35 cellular contexts compared by ENCODE assay signal in the genomic region with DNA sequence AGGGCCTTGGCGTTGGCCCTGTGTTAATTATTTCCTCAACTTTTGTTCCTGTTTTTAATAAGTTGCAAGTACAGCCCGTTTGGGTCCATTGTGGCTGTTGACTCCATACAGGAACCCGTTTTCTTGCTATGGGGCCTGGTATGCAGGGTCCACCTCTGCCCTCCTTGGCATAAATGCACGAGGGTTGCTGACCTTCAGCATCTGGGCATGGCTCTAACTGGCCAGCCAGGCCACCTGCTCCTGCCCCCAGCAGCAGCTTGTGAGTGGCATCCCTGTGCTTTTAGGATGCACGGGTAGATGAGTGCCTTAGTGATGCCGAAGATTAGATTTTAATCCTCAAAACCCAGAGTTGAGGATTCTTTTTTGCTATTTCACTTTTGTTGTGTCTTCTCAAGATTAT.
"Had no signal": no experiment of that assay in that cellular context is flagged by ENCODE, and none has a peak within 500 bp of the region (broad histone marks: within the 10 kb centered on the region; RNA-seq: fewer than 3 reads in every experiment).

No MANE protein-coding gene starts in this region.

- H3K9me3 ChIP-seq: MG63 had no signal

- H3K27me3 ChIP-seq: MG63 had no signal

- H3K4me2 ChIP-seq: KMS-11 had no signal

- H3K27ac ChIP-seq: KMS-11 had no signal

- H3K4me3 ChIP-seq: MG63 had no signal

- DNase-seq: Karpas-422, Kasumi-1, MG63, MM.1S, MV-4-11, NCI-H1048, NCI-H1092, NCI-H1092 treated with DMSO at 0.1 percent for 48 hours, NCI-H1105, NCI-H1105 treated with DMSO at 0.1 percent for 48 hours, NCI-H1417, NCI-H1417 treated with DMSO at 0.1 percent for 48 hours, NCI-H1436, NCI-H1436 treated with DMSO at 0.1 percent for 48 hours, NCI-H146, NCI-H1694, NCI-H1694 treated with DMSO at 0.1 percent for 48 hours, NCI-H187, NCI-H187 treated with DMSO at 0.1 percent for 48 hours, NCI-H1930, NCI-H2029, NCI-H2029 treated with DMSO at 0.1 percent for 48 hours, NCI-H2081, NCI-H2081 treated with DMSO at 0.1 percent for 48 hours, NCI-H2107, NCI-H2171, NCI-H2171 treated with DMSO at 0.1 percent for 48 hours, NCI-H2227 treated with DMSO at 0.1 percent for 48 hours, NCI-H226, NCI-H345, NCI-H446, NCI-H446 treated with DMSO at 0.1 percent for 48 hours, NCI-H510A, NCI-H510A treated with DMSO at 0.1 percent for 48 hours had no signal

- H3K36me3 ChIP-seq: MG63 had no signal

- H3K9ac ChIP-seq: KMS-11 had no signal
